11 cellular contexts compared by ENCODE assay signal in the genomic region with DNA sequence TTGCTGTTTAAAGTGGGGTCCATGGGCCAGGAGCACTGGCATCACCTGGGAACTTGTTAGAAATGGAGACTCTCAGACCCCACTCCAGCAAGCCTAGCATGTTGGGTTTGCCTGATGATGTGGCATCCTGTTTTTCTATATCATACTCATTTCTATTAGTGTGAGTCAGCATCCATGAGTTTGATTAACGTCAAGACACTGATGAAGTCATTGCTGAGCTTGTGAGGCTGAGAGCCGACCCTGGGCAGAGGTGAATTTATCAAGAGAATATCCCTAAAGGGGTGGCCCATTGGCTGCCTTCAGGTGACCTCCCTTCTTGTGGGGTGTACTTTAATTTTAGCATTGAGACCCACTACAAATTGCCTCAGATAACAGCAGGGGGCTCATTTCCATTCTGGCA. TPM values are rescaled to one million over a fixed set of nuclear protein-coding genes. Genes with fewer than 3 reads are reported as not detected.
DNase-seq lines count a peak whose midpoint lies in the region; ATAC-seq and TF ChIP-seq lines count a peak whose summit lies in the region.
"Had no signal": no experiment of that assay in that cellular context is flagged by ENCODE, and none has a peak within 500 bp of the region (broad histone marks: within the 10 kb centered on the region; RNA-seq: fewer than 3 reads in every experiment).

No MANE protein-coding gene starts in this region.

- 23% methylated on average over 2 of the region's 2 CpGs for WGBS in mesenchymal stem cell

- ATAC-seq in GM18519 (IDR thresholded peaks at IDR 0.05; ENCODE audit: low FRiP score, unreplicated experiment) = no peak

- no peak overlapping the region for H2AFZ ChIP-seq in mesenchymal stem cell (ENCODE audit: low read depth, low read length)

- no peak overlapping the region for H2BK120ac ChIP-seq in mesenchymal stem cell (ENCODE audit: low read depth, low read length)

- no peak overlapping the region for H2AK5ac ChIP-seq in mesenchymal stem cell (ENCODE audit: low read length, severe bottlenecking)

- H2BK15ac ChIP-seq in mesenchymal stem cell (ENCODE audit: low read depth, poor library complexity, severe bottlenecking) = no peak overlapping the region

- H2BK5ac ChIP-seq in mesenchymal stem cell (ENCODE audit: low read depth, low read length, poor library complexity, severe bottlenecking) = no peak overlapping the region

- H3K9me3 Mint-ChIP-seq in glutamatergic neuron (ENCODE audit: unreplicated experiment) = no peaks in the 10 kb centered on the region

- no peak overlapping the region for H3K4ac ChIP-seq in mesenchymal stem cell (ENCODE audit: low read depth in 1 of 2, low read length in 2 of 2)

- H3K36me3 ChIP-seq in mesenchymal stem cell (ENCODE audit: control insufficient read depth in 1 of 2, insufficient read depth in 2 of 2, low read depth in 1 of 2, low read length in 2 of 2) = no peaks in the 10 kb centered on the region

- H3K4me3 ChIP-seq in mesenchymal stem cell (ENCODE audit: insufficient read depth in 1 of 2, low read depth in 1 of 2, low read length in 2 of 2) = no peak overlapping the region

- no peak overlapping the region for H3K9ac ChIP-seq in mesenchymal stem cell (ENCODE audit: low read length)

- no peaks in the 10 kb centered on the region for H3K36me3 Mint-ChIP-seq in glutamatergic neuron (ENCODE audit: unreplicated experiment)

- H3K4me2 ChIP-seq in mesenchymal stem cell (ENCODE audit: low read length, poor library complexity, severe bottlenecking) = no peak overlapping the region

- H3K14ac ChIP-seq in mesenchymal stem cell (ENCODE audit: low read length in 2 of 2) = no peak overlapping the region

- no peak overlapping the region for H2BK12ac ChIP-seq in mesenchymal stem cell (ENCODE audit: low read length in 2 of 2)

- no peak overlapping the region for H3K27ac Mint-ChIP-seq in glutamatergic neuron (ENCODE audit: unreplicated experiment)

- no peak overlapping the region for H3K27ac ChIP-seq in mesenchymal stem cell (ENCODE audit: low read length, poor library complexity, severe bottlenecking)

- H3K4me1 Mint-ChIP-seq in glutamatergic neuron (ENCODE audit: low read depth, unreplicated experiment) = peaks cover 1% of the 10 kb centered on the region

- H3K23ac ChIP-seq in mesenchymal stem cell (ENCODE audit: low read length in 2 of 2) = no peak overlapping the region

- H4K8ac ChIP-seq in mesenchymal stem cell (ENCODE audit: low read length) = no peak overlapping the region

- no peak overlapping the region for H4K91ac ChIP-seq in mesenchymal stem cell (ENCODE audit: low read length)

- DNase-seq in Caki2 (ENCODE audit: low read depth) (peak; percentile 21), HS-27A (ENCODE audit: low read depth) (peak; percentile 65), astrocyte of the hippocampus (ENCODE audit: low read depth, low spot score) (peak; percentile 40), mesenchymal stem cell (peak; percentile 4), glutamatergic neuron (no peak), activated gamma-delta T cell (lab: John Stamatoyannopoulos, UW) (no peak), occipital lobe (lab: John Stamatoyannopoulos, UW) (no peak)
- DNase-seq: activated naive CD4-positive, alpha-beta T cell treated with anti-CD3 and anti-CD28 coated beads, Interleukin-2, amount 50 U/mL, for 16 hours; DMS79; effector memory CD4-positive, alpha-beta T cell had no signal

- no peak for TF ChIP-seq CTCF in glutamatergic neuron (IDR thresholded peaks at IDR 0.05; ENCODE audit: partially characterized antibody, unreplicated experiment)

- H3K79me1 ChIP-seq in mesenchymal stem cell (replicated peaks; ENCODE audit: low read length, poor library complexity, severe bottlenecking) = no peaks in the 10 kb centered on the region

- no peaks in the 10 kb centered on the region for H3K27me3 ChIP-seq in mesenchymal stem cell (ENCODE audit: control insufficient read depth in 1 of 2, insufficient read depth in 1 of 2, low read length in 2 of 2)

- no peaks in the 10 kb centered on the region for H3K27me3 Mint-ChIP-seq in glutamatergic neuron (ENCODE audit: unreplicated experiment)

- in situ Hi-C loops in Caki2 (cut with HindIII; ENCODE audit: low pct_unique_long_range_greater_than_20kb, low sequenced_read_pairs) = no loop called here

- H3K9me3 ChIP-seq in mesenchymal stem cell (ENCODE audit: control insufficient read depth, low read length) = no peaks in the 10 kb centered on the region

- H3K4me3 Mint-ChIP-seq in glutamatergic neuron (ENCODE audit: unreplicated experiment) = no peak overlapping the region

- peaks cover 2% of the 10 kb centered on the region for H3K4me1 ChIP-seq in mesenchymal stem cell (ENCODE audit: control insufficient read depth, insufficient read depth, low read depth, low read length)

- no peak overlapping the region for H3K18ac ChIP-seq in mesenchymal stem cell (ENCODE audit: low read depth in 1 of 2, low read length in 2 of 2)

RNA-seq across cellular contexts. Expression of gene RNF144B, which starts 43.4 kb away (rescaled TPM):
- total RNA-seq in Caki2 (2014; rRNA removed; shearing (Covaris generic); ENCODE audit: low replicate concordance) = 30.7 and 37.7 TPM in 2 replicates
- 0.15 TPM for polyA plus RNA-seq in mesenchymal stem cell (2013, experiment 1 of 2)
- 0.14 TPM for polyA plus RNA-seq in mesenchymal stem cell (2013, experiment 2 of 2)
- not detected for total RNA-seq in glutamatergic neuron (ENCODE audit: unreplicated experiment)
- 3.1 TPM for total RNA-seq in occipital lobe

Comparison
In these comparisons a context has a peak if more than half of its experiments do, and no peak if none do; other contexts are left out.
1. DNase-seq: peak in Caki2 (single experiment), HS-27A (single experiment), astrocyte of the hippocampus (single experiment) and mesenchymal stem cell (single experiment); none in glutamatergic neuron (single experiment), activated gamma-delta T cell (single experiment) and occipital lobe (single experiment).